Comparison of ENCODE assay signal across 26 cellular contexts in the genomic region with DNA sequence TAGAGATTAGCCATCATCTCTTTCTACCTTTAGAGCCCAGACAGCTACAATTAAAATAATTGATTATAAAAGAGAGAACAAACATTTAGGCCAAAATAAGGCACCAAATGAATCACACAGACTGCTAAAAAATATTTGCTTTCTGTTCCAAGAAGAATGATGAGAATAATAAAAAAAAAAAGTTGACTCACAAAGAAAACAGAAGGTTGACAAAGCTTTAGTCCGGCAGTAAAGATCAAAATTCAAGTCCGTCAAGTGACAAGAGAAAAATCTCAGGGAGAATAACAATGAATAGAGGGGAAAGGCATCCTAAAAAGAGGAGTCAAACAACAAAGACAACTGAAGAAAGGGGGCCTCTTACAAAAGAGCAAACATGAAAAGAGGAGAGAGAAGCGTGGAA.
DNase-seq lines count a peak whose midpoint lies in the region; ATAC-seq, FAIRE-seq and TF ChIP-seq lines count a peak whose summit lies in the region.
"Had no signal": no experiment of that assay in that cellular context is flagged by ENCODE, and none has a peak within 500 bp of the region (broad histone marks: within the 10 kb centered on the region; RNA-seq: fewer than 3 reads in every experiment).

No MANE protein-coding gene starts in this region.

- no peak overlapping the region for H3K4me3 Mint-ChIP-seq in osteocyte (ENCODE audit: unreplicated experiment)
- H3K4me3 Mint-ChIP-seq: CD4-positive, CD25-positive, alpha-beta regulatory T cell had no signal

- no peaks in the 10 kb centered on the region for H3K36me3 Mint-ChIP-seq in osteocyte (ENCODE audit: unreplicated experiment)
- H3K36me3 Mint-ChIP-seq: CD4-positive, CD25-positive, alpha-beta regulatory T cell had no signal

- H3K4me1 Mint-ChIP-seq in osteocyte (ENCODE audit: unreplicated experiment) = peaks cover 24% of the 10 kb centered on the region
- H3K4me1 Mint-ChIP-seq: CD4-positive, CD25-positive, alpha-beta regulatory T cell had no signal

- DNase-seq in NCI-H1417 treated with DMSO at 0.1 percent for 48 hours (lab: John Stamatoyannopoulos, UW) = peak; percentile 15
- no peak for DNase-seq in NCI-H1417 (lab: John Stamatoyannopoulos, UW)
- DNase-seq in osteocyte (ENCODE audit: extremely low spot score, unreplicated experiment) = no peak
- no peak for DNase-seq in caudate nucleus (lab: John Stamatoyannopoulos, UW)
- DNase-seq in COLO829 (ENCODE audit: low spot score) = no peak
- DNase-seq: CD4-positive, CD25-positive, alpha-beta regulatory T cell; EL; GDM1; HCEC 1CT; KBM-7; MG63; NCI-H1105 treated with DMSO at 0.1 percent for 48 hours; NCI-H1694; NCI-H2029 treated with DMSO at 0.1 percent for 48 hours; NCI-H446 treated with DMSO at 0.1 percent for 48 hours; NCI-H82; NK-92 treated with Interleukin-12 subunit alpha and Interleukin-12 subunit beta, amount 100 ng/mL, for 24 hours; PC-3; SK-N-SH had no signal

- H3K9me3 Mint-ChIP-seq in osteocyte (ENCODE audit: unreplicated experiment) = no peaks in the 10 kb centered on the region

- no peak overlapping the region for H3K27ac ChIP-seq in caudate nucleus (ENCODE audit: low read depth, low read length)
- H3K27ac ChIP-seq: BLaER1 had no signal

- FAIRE-seq in islet of Langerhans (lab: Jason Lieb, UNC) = peak; percentile 79
- FAIRE-seq: D721Med, GM12878, GM19239, H1 had no signal

- H3K27ac Mint-ChIP-seq in osteocyte (ENCODE audit: unreplicated experiment) = peak overlapping the region; percentile 48
- H3K27ac Mint-ChIP-seq: CD4-positive, CD25-positive, alpha-beta regulatory T cell had no signal

- TF ChIP-seq CTCF in osteocyte (IDR thresholded peaks at IDR 0.05) = no peak

- no peaks in the 10 kb centered on the region for H3K27me3 Mint-ChIP-seq in osteocyte (ENCODE audit: unreplicated experiment)
- H3K27me3 Mint-ChIP-seq: CD4-positive, CD25-positive, alpha-beta regulatory T cell had no signal

- ATAC-seq in GM19023 (IDR thresholded peaks at IDR 0.05; ENCODE audit: unreplicated experiment) = no peak
- ATAC-seq: GM12878, PC-3 had no signal
